In genomic region chr4:153788064-153788418, GRCh38 we compare ENCODE assay signal across 13 cellular contexts. TPM values are rescaled to one million over a fixed set of nuclear protein-coding genes. Genes with fewer than 3 reads are reported as not detected.
A peak's percentile ranks its signal among the peaks of the same experiment; 100 is the strongest.
DNase-seq lines count a peak whose midpoint lies in the region; ATAC-seq and TF ChIP-seq lines count a peak whose summit lies in the region.
"Had no signal": no experiment of that assay in that cellular context is flagged by ENCODE, and none has a peak within 500 bp of the region (broad histone marks: within the 10 kb centered on the region; RNA-seq: fewer than 3 reads in every experiment).

No MANE protein-coding gene starts in this region.

- no peak for TF ChIP-seq EP300 in stomach (IDR thresholded peaks at IDR 0.05)

- peak overlapping the region; percentile 55 for H3K4me3 Mint-ChIP-seq in activated T-cell treated with anti-CD3 and anti-CD28 coated beads, Interleukin-2, amount 50 U/mL, for 24 hours
- peak overlapping the region; percentile 78 for H3K4me3 Mint-ChIP-seq in memory B cell
- H3K4me3 Mint-ChIP-seq: HFFc6 had no signal

- no peak for DNase-seq in activated T-cell treated with anti-CD3 and anti-CD28 coated beads, Interleukin-2, amount 50 U/mL, for 24 hours
- DNase-seq in activated T-cell treated with anti-CD3 and anti-CD28 coated beads for 4 hours (no peak), astrocyte of the hippocampus (ENCODE audit: low read depth, low spot score) (peak; percentile 33), memory B cell (ENCODE audit: low spot score in 2 of 2) (no peak), stomach (no peak), occipital lobe (lab: John Stamatoyannopoulos, UW) (no peak)
- no peak for DNase-seq in activated CD8-positive, alpha-beta memory T cell treated with anti-CD3 and anti-CD28 coated beads, Interleukin-2, amount 50 U/mL, for 4 hours
- DNase-seq: HFFc6, SW 1271 had no signal

- H3K4me1 Mint-ChIP-seq in activated T-cell treated with anti-CD3 and anti-CD28 coated beads, Interleukin-2, amount 50 U/mL, for 24 hours (ENCODE audit: low read depth) = peaks cover 42% of the 10 kb centered on the region
- H3K4me1 Mint-ChIP-seq in memory B cell = peaks cover 27% of the 10 kb centered on the region

- 8 to 15% (median 11%) methylated on average over 13 to 15 of the region's 15 CpGs for WGBS in stomach, 5 donors

- H3K27ac ChIP-seq in stomach = peak overlapping the region in 1 of 5 donors; percentile 59
- H3K27ac ChIP-seq: A549 had no signal

- peaks cover 23 to 83% (median 69%) of the 10 kb centered on the region in 3 donors for H3K27me3 ChIP-seq in stomach

- no peak for ATAC-seq in memory B cell (ENCODE audit: low read depth)
- ATAC-seq in GM21447 (IDR thresholded peaks at IDR 0.05; ENCODE audit: unreplicated experiment) = no peak

- H3K27me3 Mint-ChIP-seq in activated T-cell treated with anti-CD3 and anti-CD28 coated beads, Interleukin-2, amount 50 U/mL, for 24 hours = peaks cover 83% of the 10 kb centered on the region
- peaks cover 35% of the 10 kb centered on the region for H3K27me3 Mint-ChIP-seq in memory B cell

- no peak for TF ChIP-seq CTCF in stomach (IDR thresholded peaks at IDR 0.05)

- no peaks in the 10 kb centered on the region for H3K36me3 Mint-ChIP-seq in activated T-cell treated with anti-CD3 and anti-CD28 coated beads, Interleukin-2, amount 50 U/mL, for 24 hours (ENCODE audit: low read depth)
- no peaks in the 10 kb centered on the region for H3K36me3 Mint-ChIP-seq in memory B cell

- no peak overlapping the region for H3K27ac Mint-ChIP-seq in activated T-cell treated with anti-CD3 and anti-CD28 coated beads, Interleukin-2, amount 50 U/mL, for 24 hours
- H3K27ac Mint-ChIP-seq in memory B cell = no peak overlapping the region
- H3K27ac Mint-ChIP-seq: HFFc6 had no signal

- H3K36me3 ChIP-seq in stomach = no peaks in the 10 kb centered on the region

- peaks cover 28 to 48% (median 41%) of the 10 kb centered on the region in 4 donors for H3K4me1 ChIP-seq in stomach
- H3K4me1 ChIP-seq: A549 had no signal

- H3K9me3 Mint-ChIP-seq in activated T-cell treated with anti-CD3 and anti-CD28 coated beads, Interleukin-2, amount 50 U/mL, for 24 hours = no peaks in the 10 kb centered on the region
- H3K9me3 Mint-ChIP-seq in memory B cell = no peaks in the 10 kb centered on the region
- H3K9me3 Mint-ChIP-seq: HFFc6 had no signal

- intact Hi-C loops in stomach (cut with DNase I; ENCODE audit: low total_unique reads) = no loop called here

- no peaks in the 10 kb centered on the region for H3K9me3 ChIP-seq in stomach
- H3K9me3 ChIP-seq: A549 had no signal

- TF ChIP-seq POLR2A in stomach (IDR thresholded peaks at IDR 0.05) = no peak

- H3K4me3 ChIP-seq in stomach = peak overlapping the region; percentile 35 to 44 (median 36)
- H3K4me3 ChIP-seq: A549 had no signal

RNA-seq across cellular contexts. Expression of gene SFRP2, which starts 0.8 kb away (rescaled TPM):
- total RNA-seq in stomach (10 to 100 TPM in 3 of 5 donors, 1 to 10 TPM in 1, not detected in 1; 6.7 to 40.0 (median 14.1) TPM), occipital lobe (1.1 TPM)
- 1 to 10 TPM in 2 of 3 donors, not detected in 1; 1.2 to 2.7 TPM for polyA plus RNA-seq in stomach
- total RNA-seq: G401, glomerular endothelial cell, HFFc6 had no signal
- polyA plus RNA-seq: A549 had no signal

RNA-seq across cellular contexts. Expression of gene RNF175, which starts 28.2 kb away (rescaled TPM):
- total RNA-seq in stomach (1 to 10 TPM in 1 of 5 donors, not detected in 4; 1.3 TPM), occipital lobe (26.7 TPM)
- not detected for polyA plus RNA-seq in stomach
- total RNA-seq: G401, glomerular endothelial cell, HFFc6 had no signal
- polyA plus RNA-seq: A549 had no signal

Comparison
In these comparisons a context has a peak if more than half of its experiments do, and no peak if none do; other contexts are left out.
1. RNA of gene RNF175, which starts 28.2 kb away (total RNA-seq): 26.7 TPM in occipital lobe (single experiment); 1.3 TPM in stomach; every median in the first group is over 10 times any median in the second.